Comparison of ENCODE assay signal across 1 cellular context in the genomic region with DNA sequence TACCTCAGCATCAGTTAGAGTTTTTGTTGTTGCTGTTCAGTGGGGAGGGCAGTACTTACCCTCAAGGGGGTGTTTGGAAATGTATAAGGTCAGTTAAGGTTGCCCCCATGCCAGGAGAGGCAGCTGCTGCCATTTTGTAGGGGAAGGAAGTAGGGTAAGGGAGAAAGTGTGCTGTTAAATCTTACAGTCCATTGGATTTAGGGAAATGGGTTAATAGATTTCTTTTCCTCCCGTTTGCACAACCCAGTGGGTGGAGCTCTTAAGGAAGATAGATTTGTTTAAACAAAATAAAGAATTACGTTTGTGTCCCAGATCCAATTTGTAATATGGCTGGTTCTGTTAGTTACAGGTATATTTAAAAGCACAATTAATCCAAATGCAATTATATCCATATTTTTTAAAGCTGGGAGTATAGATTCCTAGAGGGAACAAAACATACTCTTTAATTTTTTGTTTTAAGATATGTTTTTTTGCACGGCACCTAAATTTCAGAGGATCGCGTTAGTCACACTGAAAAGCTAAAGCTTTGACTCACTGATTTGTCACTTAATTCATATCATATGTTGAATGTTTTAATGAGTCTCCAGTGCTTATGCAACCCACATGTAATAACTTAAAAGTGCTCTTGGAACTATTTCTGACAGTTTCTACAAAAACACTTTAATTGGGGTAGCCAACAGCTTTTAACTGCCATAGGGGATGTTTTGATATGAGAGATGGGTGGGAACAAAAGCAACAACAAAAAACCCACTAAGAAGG.
TF ChIP-seq lines count a peak whose summit lies in the region.

No MANE protein-coding gene starts in this region.

TF ChIP-seq in H1, 55 proteins besides CTCF, POLR2A, EP300 and RAD21:
- TF ChIP-seq, protein P1, sequence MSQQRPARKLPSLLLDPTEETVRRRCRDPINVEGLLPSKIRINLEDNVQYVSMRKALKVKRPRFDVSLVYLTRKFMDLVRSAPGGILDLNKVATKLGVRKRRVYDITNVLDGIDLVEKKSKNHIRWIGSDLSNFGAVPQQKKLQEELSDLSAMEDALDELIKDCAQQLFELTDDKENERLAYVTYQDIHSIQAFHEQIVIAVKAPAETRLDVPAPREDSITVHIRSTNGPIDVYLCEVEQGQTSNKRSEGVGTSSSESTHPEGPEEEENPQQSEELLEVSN (IDR thresholded peaks at IDR 0.05) = no peak
- TF ChIP-seq SRF (IDR thresholded peaks at IDR 0.05; ENCODE audit: low read depth, low read length) = no peak
- no peak for TF ChIP-seq SP1 (IDR thresholded peaks at IDR 0.05; ENCODE audit: low read depth, low read length)
- TF ChIP-seq NANOG (IDR thresholded peaks at IDR 0.05; ENCODE audit: insufficient read depth, low read depth, low read length, poor library complexity, severe bottlenecking) = no peak
